Comparison of ENCODE assay signal across 12 cellular contexts in the genomic region with DNA sequence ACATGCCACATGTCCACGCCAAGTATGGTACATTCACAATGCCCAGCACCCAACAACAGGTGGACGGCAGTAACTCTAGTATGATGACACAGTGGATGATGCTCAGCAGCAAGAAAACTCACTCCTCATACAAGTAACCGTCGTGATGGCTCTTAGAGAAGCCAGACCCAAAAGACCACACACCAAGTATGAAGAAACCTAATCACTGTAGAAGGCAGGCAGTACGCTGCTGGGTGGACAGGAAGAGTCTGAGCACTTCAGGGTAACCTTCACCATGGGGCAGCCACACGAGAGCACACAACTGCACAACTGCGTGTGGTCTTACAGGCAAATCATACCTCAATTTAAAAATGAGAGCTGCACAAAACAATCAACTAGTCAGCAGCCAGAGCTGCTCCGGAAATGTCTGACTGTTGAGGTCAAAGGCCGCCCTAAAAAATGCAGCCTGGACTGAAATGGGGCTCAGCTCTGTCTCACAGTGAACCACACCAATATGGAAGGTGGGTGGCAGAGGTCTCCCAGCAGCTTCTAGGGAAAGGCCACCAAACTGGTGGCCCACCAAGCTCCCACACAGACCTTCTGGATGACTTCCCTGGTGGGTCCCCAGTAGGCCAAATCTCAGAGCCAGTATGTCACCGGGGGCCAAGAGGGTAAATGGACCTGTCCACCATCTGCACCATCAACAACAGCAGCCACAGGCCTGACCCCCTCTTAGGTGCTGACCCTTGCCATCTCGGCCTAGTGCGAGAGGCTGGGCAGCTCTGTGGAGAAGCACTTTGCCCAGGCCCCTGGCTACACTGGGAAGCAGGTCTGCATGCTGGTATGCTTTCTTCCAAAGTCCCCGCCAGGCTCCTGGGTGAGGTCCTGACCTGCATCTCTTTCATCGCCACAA. TPM values are rescaled to one million over a fixed set of nuclear protein-coding genes. Genes with fewer than 3 reads are reported as not detected.
DNase-seq lines count a peak whose midpoint lies in the region; ATAC-seq and TF ChIP-seq lines count a peak whose summit lies in the region.
"Had no signal": no experiment of that assay in that cellular context is flagged by ENCODE, and none has a peak within 500 bp of the region (broad histone marks: within the 10 kb centered on the region; RNA-seq: fewer than 3 reads in every experiment).

No MANE protein-coding gene starts in this region.

- peaks cover 4% of the 10 kb centered on the region for H3K36me3 Mint-ChIP-seq in WTC11

- intact Hi-C loops in left ventricle myocardium inferior (cut with micrococcal nuclease) (no loop called here), sciatic nerve (cut with DNase I) (no loop called here), left lung (cut with DNase I) (no loop called here), posterior vena cava (cut with DNase I) (no loop called here)

- ATAC-seq in WTC11 (no peak), sciatic nerve (peak; percentile 45), left lung (no peak), GM19351 (IDR thresholded peaks at IDR 0.05; ENCODE audit: unreplicated experiment) (no peak), GM19324 (IDR thresholded peaks at IDR 0.05; ENCODE audit: low FRiP score, unreplicated experiment) (no peak)

- H3K27me3 Mint-ChIP-seq in WTC11 (ENCODE audit: low read depth) = no peaks in the 10 kb centered on the region
- H3K27me3 Mint-ChIP-seq: activated T-cell treated with anti-CD3 and anti-CD28 coated beads, Interleukin-2, amount 50 U/mL, for 24 hours had no signal

- no peak for TF ChIP-seq CTCF in WTC11 (IDR thresholded peaks at IDR 0.05)
- no peak for TF ChIP-seq CTCF in left ventricle myocardium inferior (IDR thresholded peaks at IDR 0.05; ENCODE audit: borderline replicate concordance)
- no peak for TF ChIP-seq CTCF in left lung (IDR thresholded peaks at IDR 0.05)

- H3K4me3 ChIP-seq in left ventricle myocardium inferior (no peak overlapping the region), left lung (no peak overlapping the region)

- H3K36me3 ChIP-seq in left ventricle myocardium inferior = no peaks in the 10 kb centered on the region
- H3K36me3 ChIP-seq in left lung = no peaks in the 10 kb centered on the region
- H3K36me3 ChIP-seq: WERI-Rb-1 had no signal

- H3K4me1 ChIP-seq in left ventricle myocardium inferior = peaks cover 96% of the 10 kb centered on the region
- H3K4me1 ChIP-seq in left lung = peaks cover 23 to 71% of the 10 kb centered on the region in 2 donors

- H3K27me3 ChIP-seq in left ventricle myocardium inferior (ENCODE audit: low read depth) (no peaks in the 10 kb centered on the region), left lung (no peaks in the 10 kb centered on the region)

- H3K4me3 Mint-ChIP-seq in WTC11 = no peak overlapping the region
- H3K4me3 Mint-ChIP-seq: activated T-cell treated with anti-CD3 and anti-CD28 coated beads, Interleukin-2, amount 50 U/mL, for 24 hours had no signal

- DNase-seq in D341Med (ENCODE audit: low spot score) (peak; percentile 6), WTC11 (ENCODE audit: low spot score) (no peak), left ventricle myocardium inferior (no peak), sciatic nerve (ENCODE audit: low spot score) (peak; percentile 42), left lung (no peak), posterior vena cava (ENCODE audit: low spot score) (no peak)
- DNase-seq: activated T-cell treated with anti-CD3 and anti-CD28 coated beads, Interleukin-2, amount 50 U/mL, for 24 hours; NCI-H345; WERI-Rb-1 had no signal

- H3K9me3 Mint-ChIP-seq in WTC11 = no peaks in the 10 kb centered on the region
- H3K9me3 Mint-ChIP-seq: activated T-cell treated with anti-CD3 and anti-CD28 coated beads, Interleukin-2, amount 50 U/mL, for 24 hours had no signal

- peaks cover 66% of the 10 kb centered on the region for H3K4me1 Mint-ChIP-seq in WTC11

- CTCF ChIA-PET in WTC11 (lab: Charles Lee) = interaction anchor here (0.7 to 1.2 kb wide), 2 partner anchors 11 to 40 kb away, joined by 3 read pairs; no protein-coding TSS in a partner anchor

- peak overlapping the region; percentile 82 for H3K27ac Mint-ChIP-seq in WTC11
- H3K27ac Mint-ChIP-seq: activated T-cell treated with anti-CD3 and anti-CD28 coated beads, Interleukin-2, amount 50 U/mL, for 24 hours had no signal

- H3K9me3 ChIP-seq in left ventricle myocardium inferior (replicated peaks) (no peaks in the 10 kb centered on the region), left lung (no peaks in the 10 kb centered on the region)

- H3K27ac ChIP-seq in left ventricle myocardium inferior (replicated peaks) (peak overlapping the region; percentile 67), left lung (peak overlapping the region in 1 of 2 donors; percentile 19)
- H3K27ac ChIP-seq: C4-2B, WERI-Rb-1 had no signal

- POLR2A ChIA-PET in WTC11 (lab: Charles Lee) = no interaction called here

TF ChIP-seq in WTC11, 78 proteins besides CTCF, POLR2A, EP300 and RAD21 (continues in another document):
- TF ChIP-seq SMAD4 (CRISPR knock-in tag; IDR thresholded peaks at IDR 0.05) = no peak
- TF ChIP-seq, protein P1, sequence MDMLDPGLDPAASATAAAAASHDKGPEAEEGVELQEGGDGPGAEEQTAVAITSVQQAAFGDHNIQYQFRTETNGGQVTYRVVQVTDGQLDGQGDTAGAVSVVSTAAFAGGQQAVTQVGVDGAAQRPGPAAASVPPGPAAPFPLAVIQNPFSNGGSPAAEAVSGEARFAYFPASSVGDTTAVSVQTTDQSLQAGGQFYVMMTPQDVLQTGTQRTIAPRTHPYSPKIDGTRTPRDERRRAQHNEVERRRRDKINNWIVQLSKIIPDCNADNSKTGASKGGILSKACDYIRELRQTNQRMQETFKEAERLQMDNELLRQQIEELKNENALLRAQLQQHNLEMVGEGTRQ (CRISPR knock-in tag; IDR thresholded peaks at IDR 0.05) = no peak
- TF ChIP-seq, protein P2, sequence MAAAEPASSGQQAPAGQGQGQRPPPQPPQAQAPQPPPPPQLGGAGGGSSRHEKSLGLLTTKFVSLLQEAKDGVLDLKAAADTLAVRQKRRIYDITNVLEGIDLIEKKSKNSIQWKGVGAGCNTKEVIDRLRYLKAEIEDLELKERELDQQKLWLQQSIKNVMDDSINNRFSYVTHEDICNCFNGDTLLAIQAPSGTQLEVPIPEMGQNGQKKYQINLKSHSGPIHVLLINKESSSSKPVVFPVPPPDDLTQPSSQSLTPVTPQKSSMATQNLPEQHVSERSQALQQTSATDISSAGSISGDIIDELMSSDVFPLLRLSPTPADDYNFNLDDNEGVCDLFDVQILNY (CRISPR knock-in tag; IDR thresholded peaks at IDR 0.05) = no peak
- no peak for TF ChIP-seq ZNF423 (CRISPR knock-in tag; IDR thresholded peaks at IDR 0.05)
- TF ChIP-seq MYBL2 (CRISPR knock-in tag; IDR thresholded peaks at IDR 0.05) = no peak
- TF ChIP-seq, protein P3, sequence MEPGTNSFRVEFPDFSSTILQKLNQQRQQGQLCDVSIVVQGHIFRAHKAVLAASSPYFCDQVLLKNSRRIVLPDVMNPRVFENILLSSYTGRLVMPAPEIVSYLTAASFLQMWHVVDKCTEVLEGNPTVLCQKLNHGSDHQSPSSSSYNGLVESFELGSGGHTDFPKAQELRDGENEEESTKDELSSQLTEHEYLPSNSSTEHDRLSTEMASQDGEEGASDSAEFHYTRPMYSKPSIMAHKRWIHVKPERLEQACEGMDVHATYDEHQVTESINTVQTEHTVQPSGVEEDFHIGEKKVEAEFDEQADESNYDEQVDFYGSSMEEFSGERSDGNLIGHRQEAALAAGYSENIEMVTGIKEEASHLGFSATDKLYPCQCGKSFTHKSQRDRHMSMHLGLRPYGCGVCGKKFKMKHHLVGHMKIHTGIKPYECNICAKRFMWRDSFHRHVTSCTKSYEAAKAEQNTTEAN (CRISPR knock-in tag; IDR thresholded peaks at IDR 0.05) = no peak
- TF ChIP-seq, protein P4, sequence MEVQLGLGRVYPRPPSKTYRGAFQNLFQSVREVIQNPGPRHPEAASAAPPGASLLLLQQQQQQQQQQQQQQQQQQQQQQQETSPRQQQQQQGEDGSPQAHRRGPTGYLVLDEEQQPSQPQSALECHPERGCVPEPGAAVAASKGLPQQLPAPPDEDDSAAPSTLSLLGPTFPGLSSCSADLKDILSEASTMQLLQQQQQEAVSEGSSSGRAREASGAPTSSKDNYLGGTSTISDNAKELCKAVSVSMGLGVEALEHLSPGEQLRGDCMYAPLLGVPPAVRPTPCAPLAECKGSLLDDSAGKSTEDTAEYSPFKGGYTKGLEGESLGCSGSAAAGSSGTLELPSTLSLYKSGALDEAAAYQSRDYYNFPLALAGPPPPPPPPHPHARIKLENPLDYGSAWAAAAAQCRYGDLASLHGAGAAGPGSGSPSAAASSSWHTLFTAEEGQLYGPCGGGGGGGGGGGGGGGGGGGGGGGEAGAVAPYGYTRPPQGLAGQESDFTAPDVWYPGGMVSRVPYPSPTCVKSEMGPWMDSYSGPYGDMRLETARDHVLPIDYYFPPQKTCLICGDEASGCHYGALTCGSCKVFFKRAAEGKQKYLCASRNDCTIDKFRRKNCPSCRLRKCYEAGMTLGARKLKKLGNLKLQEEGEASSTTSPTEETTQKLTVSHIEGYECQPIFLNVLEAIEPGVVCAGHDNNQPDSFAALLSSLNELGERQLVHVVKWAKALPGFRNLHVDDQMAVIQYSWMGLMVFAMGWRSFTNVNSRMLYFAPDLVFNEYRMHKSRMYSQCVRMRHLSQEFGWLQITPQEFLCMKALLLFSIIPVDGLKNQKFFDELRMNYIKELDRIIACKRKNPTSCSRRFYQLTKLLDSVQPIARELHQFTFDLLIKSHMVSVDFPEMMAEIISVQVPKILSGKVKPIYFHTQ (CRISPR knock-in tag; IDR thresholded peaks at IDR 0.05) = no peak
- TF ChIP-seq NR1H2 (CRISPR knock-in tag; IDR thresholded peaks at IDR 0.05) = no peak
- no peak for TF ChIP-seq ZNF232 (CRISPR knock-in tag; IDR thresholded peaks at IDR 0.05)
- TF ChIP-seq NFYB (CRISPR knock-in tag; conservative IDR thresholded peaks at IDR 0.05; ENCODE audit: low read depth) = no peak
- TF ChIP-seq, protein P5, sequence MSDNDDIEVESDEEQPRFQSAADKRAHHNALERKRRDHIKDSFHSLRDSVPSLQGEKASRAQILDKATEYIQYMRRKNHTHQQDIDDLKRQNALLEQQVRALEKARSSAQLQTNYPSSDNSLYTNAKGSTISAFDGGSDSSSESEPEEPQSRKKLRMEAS (CRISPR knock-in tag; IDR thresholded peaks at IDR 0.05) = no peak
- TF ChIP-seq GABPB1 (CRISPR knock-in tag; IDR thresholded peaks at IDR 0.05) = no peak
- TF ChIP-seq ZNF138 (CRISPR knock-in tag; conservative IDR thresholded peaks at IDR 0.05) = no peak
- TF ChIP-seq FOXJ3 (CRISPR knock-in tag; IDR thresholded peaks at IDR 0.05; ENCODE audit: borderline replicate concordance) = no peak
- no peak for TF ChIP-seq ELF4 (CRISPR knock-in tag; IDR thresholded peaks at IDR 0.05; ENCODE audit: low read depth)
- TF ChIP-seq FOXP1 (CRISPR knock-in tag; IDR thresholded peaks at IDR 0.05; ENCODE audit: borderline replicate concordance) = no peak
- no peak for TF ChIP-seq NR3C1 (CRISPR knock-in tag; conservative IDR thresholded peaks at IDR 0.05; ENCODE audit: low read depth)
- TF ChIP-seq ZBTB21 (CRISPR knock-in tag; IDR thresholded peaks at IDR 0.05; ENCODE audit: borderline replicate concordance) = no peak

RNA-seq across cellular contexts. Expression of a gene that starts 17.8 kb away (rescaled TPM):
- total RNA-seq in WTC11 (2021) = 30.8 to 38.7 TPM (median 31.4 TPM) in 3 replicates
- 37.3 TPM for total RNA-seq in left ventricle myocardium inferior
- 31.0 TPM for total RNA-seq in sciatic nerve
- 10 to 100 TPM; 33.7 to 34.5 TPM for total RNA-seq in left lung
- total RNA-seq in posterior vena cava = 10 to 100 TPM; 27.4 to 40.2 TPM

Comparison
In these comparisons a context has a peak if more than half of its experiments do, and no peak if none do; other contexts are left out.
1. DNase-seq: peak in D341Med (single experiment) and sciatic nerve (single experiment); none in WTC11 (single experiment), left ventricle myocardium inferior (single experiment), left lung (0 of 2) and posterior vena cava (single experiment).